In genomic region chr15:92017882-92018534, GRCh38 we compare ENCODE assay signal across 24 cellular contexts.
"Had no signal": no experiment of that assay in that cellular context is flagged by ENCODE, and none has a peak within 500 bp of the region (broad histone marks: within the 10 kb centered on the region; RNA-seq: fewer than 3 reads in every experiment).

No MANE protein-coding gene starts in this region.

- ATAC-seq: activated CD8-positive, alpha-beta T cell treated with anti-CD3 and anti-CD28 coated beads, Interleukin-2, amount 10 ng/mL, durations not matched to agents 7 days and 5 days; Panc1; T-helper 17 cell; WTC11 had no signal

- DNase-seq: activated CD4-positive, alpha-beta T cell treated with anti-CD3 and anti-CD28 coated beads for 48 hours; activated CD4-positive, alpha-beta T cell treated with anti-CD3 and anti-CD28 coated beads, Interleukin-2, amount 50 U/mL, for 4 hours; activated CD4-positive, CD25-positive, alpha-beta regulatory T cell treated with anti-CD3 and anti-CD28 coated beads, Interleukin-2, amount 50 U/mL, for 72 hours; activated CD8-positive, alpha-beta memory T cell treated with anti-CD3 and anti-CD28 coated beads, Interleukin-2, amount 50 U/mL, for 48 hours; activated CD8-positive, alpha-beta T cell treated with anti-CD3 and anti-CD28 coated beads, Interleukin-2, amount 10 ng/mL, durations not matched to agents 7 days and 5 days; activated effector memory CD4-positive, alpha-beta T cell treated with Interleukin-2 at 50 U/mL for 16 hours; activated naive CD4-positive, alpha-beta T cell; activated T-cell treated with anti-CD3 and anti-CD28 coated beads, Interleukin-2, amount 50 U/mL, for 1 hour; amygdala; KG1; NCI-H1092; NCI-H2029; NCI-H345; NCI-H526 treated with DMSO at 0.1 percent for 48 hours; NK-92 treated with Interleukin-12 subunit alpha and Interleukin-12 subunit beta, amount 100 ng/mL, for 24 hours; OCI-M1; SIG-M5; T-helper 17 cell; T-helper 9 cell had no signal

- H3K27ac Mint-ChIP-seq: activated CD8-positive, alpha-beta T cell treated with anti-CD3 and anti-CD28 coated beads, Interleukin-2, amount 10 ng/mL, durations not matched to agents 7 days and 5 days; activated naive CD8-positive, alpha-beta T cell; brain; T-helper 17 cell; WTC11 had no signal

- H3K9me3 Mint-ChIP-seq: WTC11 had no signal

- H3K36me3 Mint-ChIP-seq: brain, WTC11 had no signal

- H3K27me3 Mint-ChIP-seq: activated naive CD8-positive, alpha-beta T cell; T-helper 17 cell had no signal

- H3K4me3 Mint-ChIP-seq: activated CD8-positive, alpha-beta T cell treated with anti-CD3 and anti-CD28 coated beads, Interleukin-2, amount 10 ng/mL, durations not matched to agents 7 days and 5 days; activated naive CD8-positive, alpha-beta T cell; brain; T-helper 17 cell; WTC11 had no signal

- H3K4me1 Mint-ChIP-seq: WTC11 had no signal

- H3K4me3 ChIP-seq: cardiac muscle cell had no signal

- H3K27ac ChIP-seq: cardiac muscle cell had no signal

- H3K27me3 ChIP-seq: cardiac muscle cell had no signal
